21 cellular contexts compared by ENCODE assay signal in genomic region chr19:42297034-42297433, GRCh38. TPM values are rescaled to one million over a fixed set of nuclear protein-coding genes. Genes with fewer than 3 reads are reported as not detected.
A peak's percentile ranks its signal among the peaks of the same experiment; 100 is the strongest.
DNase-seq lines count a peak whose midpoint lies in the region; ATAC-seq, FAIRE-seq and TF ChIP-seq lines count a peak whose summit lies in the region.
"Had no signal": no experiment of that assay in that cellular context is flagged by ENCODE, and none has a peak within 500 bp of the region (broad histone marks: within the 10 kb centered on the region; RNA-seq: fewer than 3 reads in every experiment).

No MANE protein-coding gene starts in this region.

- H2AK5ac ChIP-seq in H1 (ENCODE audit: low read depth, low read length) = no peak overlapping the region

- TF ChIP-seq CTCF in H1 (IDR thresholded peaks at IDR 0.05; ENCODE audit: control extremely low read depth in 1 of 3, insufficient read depth in 1 of 3, low read depth in 1 of 3, low read length in 3 of 3) = no peak

- H3K79me1 ChIP-seq in H1 (ENCODE audit: low read depth, low read length) = no peaks in the 10 kb centered on the region

- no peaks in the 10 kb centered on the region for H3K9me3 ChIP-seq in H1 (ENCODE audit: insufficient read depth in 2 of 2, low read depth in 1 of 2, low read length in 1 of 2)
- H3K9me3 ChIP-seq: A549, Peyer's patch had no signal

- H3K36me3 ChIP-seq in H1 (ENCODE audit: control insufficient read depth in 2 of 4, insufficient read depth in 4 of 4, low read length in 3 of 4) = peaks cover 0 to 35% (median 20%) of the 10 kb centered on the region in 4 experiments; a peak in 6 of 8 replicates

- H3K9me3 Mint-ChIP-seq in activated T-cell treated with anti-CD3 and anti-CD28 coated beads, Interleukin-2, amount 50 U/mL, for 24 hours = no peaks in the 10 kb centered on the region
- no peaks in the 10 kb centered on the region for H3K9me3 Mint-ChIP-seq in activated T-cell treated with anti-CD3 and anti-CD28 coated beads, Interleukin-2, amount 50 U/mL, for 4 hours
- H3K9me3 Mint-ChIP-seq in stimulated activated effector memory CD8-positive, alpha-beta T cell treated with anti-CD3 and anti-CD28 coated beads, Interleukin-12 subunit alpha, Interleukin-12 subunit beta, amount 100 ng/mL, for 72 hours = no peaks in the 10 kb centered on the region
- H3K9me3 Mint-ChIP-seq in immature natural killer cell = no peaks in the 10 kb centered on the region
- H3K9me3 Mint-ChIP-seq: GM23338, HFFc6 had no signal

- POLR2A ChIA-PET in H1 (lab: Charles Lee; ENCODE audit: partially characterized antibody) = interaction anchor here (1.2 to 4.1 kb wide), 9 partner anchors 8 to 182 kb away, joined by 3 to 20 read pairs (median 8); no protein-coding TSS in a partner anchor

- H2AFZ ChIP-seq in H1 (ENCODE audit: low read length) = no peak overlapping the region
- H2AFZ ChIP-seq: GM23338 had no signal

- TF ChIP-seq RAD21 in H1 (IDR thresholded peaks at IDR 0.05 in 1 of 2, conservative IDR thresholded peaks at IDR 0.05 in 1 of 2; ENCODE audit: low read depth in 2 of 2, low read length in 2 of 2) = no peak

- 0 out of 2 replicates have a peak overlapping the region, but pooled peaks have one; percentile 35 for H4K8ac ChIP-seq in H1 (ENCODE audit: extremely low read depth, insufficient read depth, low read length)

- no peak overlapping the region for H3K4me3 Mint-ChIP-seq in activated T-cell treated with anti-CD3 and anti-CD28 coated beads, Interleukin-2, amount 50 U/mL, for 24 hours
- H3K4me3 Mint-ChIP-seq in activated T-cell treated with anti-CD3 and anti-CD28 coated beads, Interleukin-2, amount 50 U/mL, for 4 hours = no peak overlapping the region
- no peak overlapping the region for H3K4me3 Mint-ChIP-seq in stimulated activated effector memory CD8-positive, alpha-beta T cell treated with anti-CD3 and anti-CD28 coated beads, Interleukin-12 subunit alpha, Interleukin-12 subunit beta, amount 100 ng/mL, for 72 hours
- H3K4me3 Mint-ChIP-seq in immature natural killer cell = no peak overlapping the region
- H3K4me3 Mint-ChIP-seq: GM23338, HFFc6 had no signal

- peaks cover 52% of the 10 kb centered on the region for H3K36me3 Mint-ChIP-seq in activated T-cell treated with anti-CD3 and anti-CD28 coated beads, Interleukin-2, amount 50 U/mL, for 24 hours (ENCODE audit: low read depth)
- peaks cover 1% of the 10 kb centered on the region for H3K36me3 Mint-ChIP-seq in activated T-cell treated with anti-CD3 and anti-CD28 coated beads, Interleukin-2, amount 50 U/mL, for 4 hours (ENCODE audit: insufficient read depth)
- peaks cover 55% of the 10 kb centered on the region for H3K36me3 Mint-ChIP-seq in stimulated activated effector memory CD8-positive, alpha-beta T cell treated with anti-CD3 and anti-CD28 coated beads, Interleukin-12 subunit alpha, Interleukin-12 subunit beta, amount 100 ng/mL, for 72 hours
- H3K36me3 Mint-ChIP-seq in immature natural killer cell = peaks cover 0 to 4% (median 0%) of the 10 kb centered on the region in 3 donors

- no peak for ATAC-seq in activated T-cell treated with anti-CD3 and anti-CD28 coated beads, Interleukin-2, amount 50 U/mL, for 4 hours
- ATAC-seq in stimulated activated effector memory CD8-positive, alpha-beta T cell treated with anti-CD3 and anti-CD28 coated beads, Interleukin-12 subunit alpha, Interleukin-12 subunit beta, amount 100 ng/mL, for 72 hours = no peak
- ATAC-seq in GM21619 (IDR thresholded peaks at IDR 0.05; ENCODE audit: unreplicated experiment) = no peak
- no peak for ATAC-seq in HG03432 (IDR thresholded peaks at IDR 0.05; ENCODE audit: unreplicated experiment)

- H2BK12ac ChIP-seq in H1 (ENCODE audit: low read depth, low read length) = no peak overlapping the region

- H2BK20ac ChIP-seq in H1 (ENCODE audit: low read length) = no peak overlapping the region

- no peaks in the 10 kb centered on the region for H3K27me3 ChIP-seq in H1 (replicated peaks in 1 of 4; ENCODE audit: control insufficient read depth in 3 of 4, extremely low read depth in 1 of 4, insufficient read depth in 3 of 4, low read length in 3 of 4)
- H3K27me3 ChIP-seq: Peyer's patch had no signal

- no peak overlapping the region for H3K14ac ChIP-seq in H1 (ENCODE audit: insufficient read length)

- H3K23me2 ChIP-seq in H1 (ENCODE audit: low read depth, low read length) = peaks cover 1% of the 10 kb centered on the region; the same call in 1 of the 2 replicates

- no peak overlapping the region for H3K4me3 ChIP-seq in H1 (ENCODE audit: extremely low read depth in 1 of 4, insufficient read depth in 2 of 4, low read depth in 3 of 4, low read length in 4 of 4)
- H3K4me3 ChIP-seq: A549, GM23338, Peyer's patch had no signal

- H2BK5ac ChIP-seq in H1 (ENCODE audit: low read depth, low read length) = no peak overlapping the region

- no peak overlapping the region for H3K27ac ChIP-seq in H1 (ENCODE audit: low read depth, low read length)
- H3K27ac ChIP-seq: A549, C4-2B, Peyer's patch had no signal

- H2BK15ac ChIP-seq in H1 (ENCODE audit: low read length) = no peak overlapping the region

- H3K9ac ChIP-seq in H1 (replicated peaks in 1 of 4; ENCODE audit: extremely low read depth in 1 of 4, low read depth in 3 of 4, low read length in 3 of 4) = no peak overlapping the region

- no peak overlapping the region for H3K18ac ChIP-seq in H1 (ENCODE audit: extremely low read depth, low read length)

- peaks cover 0 to 10% of the 10 kb centered on the region in 2 experiments; a peak in 2 of 4 replicates for H3K79me2 ChIP-seq in H1 (ENCODE audit: control insufficient read depth in 1 of 2, insufficient read depth in 2 of 2, low read length in 2 of 2)

- peaks cover 0 to 8% (median 3%) of the 10 kb centered on the region in 4 experiments; a peak in 4 of 7 replicates for H3K4me1 ChIP-seq in H1 (replicated peaks in 1 of 4; ENCODE audit: control insufficient read depth in 3 of 4, insufficient read depth in 4 of 4, low read length in 3 of 4)

- no peaks in the 10 kb centered on the region for H3K27me3 Mint-ChIP-seq in activated T-cell treated with anti-CD3 and anti-CD28 coated beads, Interleukin-2, amount 50 U/mL, for 24 hours
- H3K27me3 Mint-ChIP-seq in activated T-cell treated with anti-CD3 and anti-CD28 coated beads, Interleukin-2, amount 50 U/mL, for 4 hours (ENCODE audit: low read depth) = no peaks in the 10 kb centered on the region
- peaks cover 0 to 2% (median 0%) of the 10 kb centered on the region in 3 donors for H3K27me3 Mint-ChIP-seq in immature natural killer cell (ENCODE audit: low read depth in 3 of 3)

- H4K91ac ChIP-seq in H1 (replicated peaks; ENCODE audit: insufficient read length, low read length) = no peak overlapping the region

- H3K27ac Mint-ChIP-seq in activated T-cell treated with anti-CD3 and anti-CD28 coated beads, Interleukin-2, amount 50 U/mL, for 24 hours = peak overlapping the region; percentile 38
- peak overlapping the region; percentile 11 for H3K27ac Mint-ChIP-seq in stimulated activated effector memory CD8-positive, alpha-beta T cell treated with anti-CD3 and anti-CD28 coated beads, Interleukin-12 subunit alpha, Interleukin-12 subunit beta, amount 100 ng/mL, for 72 hours
- H3K27ac Mint-ChIP-seq in immature natural killer cell = peak overlapping the region in 1 of 6 donors; percentile 35
- H3K27ac Mint-ChIP-seq: GM23338, HFFc6 had no signal

- H3K56ac ChIP-seq in H1 (replicated peaks; ENCODE audit: insufficient read length, low read depth, low read length) = no peak overlapping the region

- CTCF ChIA-PET in H1 (lab: Charles Lee; ENCODE audit: partially characterized antibody) = interaction anchor here (0.7 to 10.6 kb wide), 21 partner anchors 9 to 183 kb away, joined by 3 to 155 read pairs (median 6); partner anchors contain the start of gene GSK3A

- no peak overlapping the region for H3K4ac ChIP-seq in H1 (replicated peaks; ENCODE audit: insufficient read length, low read depth, low read length)

- no peak for FAIRE-seq in H1 (lab: Jason Lieb, UNC)
- FAIRE-seq: A549, GM19239 had no signal

- 97% methylated on average over 15 of the region's 15 CpGs; no CpG with 5 or more reads in 1 of the 2 experiments for WGBS in H1 (ENCODE audit: extremely low coverage in 1 of 2, insufficient coverage in 1 of 2, insufficient read length in 1 of 2, insufficient replicate concordance in 2 of 2, low coverage in 1 of 2, low lambda C conversion rate in 2 of 2, missing lambda C conversion rate in 1 of 2), 2 experiments

- peaks cover 20% of the 10 kb centered on the region for H3K4me1 Mint-ChIP-seq in activated T-cell treated with anti-CD3 and anti-CD28 coated beads, Interleukin-2, amount 50 U/mL, for 24 hours (ENCODE audit: low read depth)
- H3K4me1 Mint-ChIP-seq in activated T-cell treated with anti-CD3 and anti-CD28 coated beads, Interleukin-2, amount 50 U/mL, for 4 hours (ENCODE audit: low read depth) = peaks cover 12% of the 10 kb centered on the region
- H3K4me1 Mint-ChIP-seq in stimulated activated effector memory CD8-positive, alpha-beta T cell treated with anti-CD3 and anti-CD28 coated beads, Interleukin-12 subunit alpha, Interleukin-12 subunit beta, amount 100 ng/mL, for 72 hours = peaks cover 16% of the 10 kb centered on the region
- H3K4me1 Mint-ChIP-seq in immature natural killer cell = peaks cover 1 to 9% of the 10 kb centered on the region in 2 donors

- H2BK120ac ChIP-seq in H1 (replicated peaks; ENCODE audit: low read depth, low read length) = no peak overlapping the region

- no peak overlapping the region for H4K5ac ChIP-seq in H1 (ENCODE audit: insufficient read length, low read depth, low read length)

- H4K20me1 ChIP-seq in H1 (replicated peaks in 1 of 2; ENCODE audit: control insufficient read depth in 1 of 2, insufficient read depth in 2 of 2, low read length in 2 of 2) = peaks cover 0 to 6% of the 10 kb centered on the region in 2 experiments

- TF ChIP-seq POLR2A in H1 (IDR thresholded peaks at IDR 0.05; ENCODE audit: control extremely low read depth in 1 of 2, low read depth in 2 of 2, low read length in 2 of 2) = no peak

- H3K4me2 ChIP-seq in H1 (ENCODE audit: insufficient read depth in 1 of 2, low read depth in 2 of 2, low read length in 2 of 2) = no peak overlapping the region
- H3K4me2 ChIP-seq: A549, GM23338 had no signal

- no peak for DNase-seq in activated T-cell treated with anti-CD3 and anti-CD28 coated beads, Interleukin-2, amount 50 U/mL, for 24 hours
- no peak for DNase-seq in activated T-cell treated with anti-CD3 and anti-CD28 coated beads, Interleukin-2, amount 50 U/mL, for 4 hours
- DNase-seq in H1 (ENCODE audit: low read depth in 1 of 2, low spot score in 2 of 2) (no peak), immature natural killer cell (no peak)
- DNase-seq in stimulated activated effector memory CD8-positive, alpha-beta T cell treated with anti-CD3 and anti-CD28 coated beads, Interleukin-12 subunit alpha, Interleukin-12 subunit beta, amount 100 ng/mL, for 72 hours (ENCODE audit: low spot score in 2 of 2) = no peak
- DNase-seq: DMS53, HFFc6, Karpas-422, MM.1S, NCI-H1930, NCI-H2171, NCI-H774, SHP77 treated with DMSO at 0.1 percent for 48 hours had no signal

- TF ChIP-seq EP300 in H1 (IDR thresholded peaks at IDR 0.05; ENCODE audit: borderline replicate concordance in 1 of 2, low read depth in 2 of 2, low read length in 2 of 2) = no peak

- no peak overlapping the region for H3K23ac ChIP-seq in H1 (ENCODE audit: insufficient read length)

RNA-seq across cellular contexts. Expression of gene PRR19, which starts 4.9 kb away (rescaled TPM):
- total RNA-seq in activated T-cell treated with anti-CD3 and anti-CD28 coated beads, Interleukin-2, amount 50 U/mL, for 4 hours = 1 to 10 TPM in 2 of 3 donors, under 1 TPM in 1; 0.58 to 1.5 (median 1.3) TPM
- polyA plus RNA-seq in PFSK-1 (2012; ENCODE audit: insufficient read length, low read depth) = 5.3 TPM
- total RNA-seq in H1 (2021; fragmentation: NEBNext Ultra II Directional; extraction: Animal tissue kit (Norgen Biotek cat#: 25700)) = 6.7 and 7.2 TPM in 2 replicates
- polyA plus RNA-seq in H1 (2011; rRNA removed) (7.5 and 8.9 TPM in 2 replicates), immature natural killer cell (under 1 TPM in 1 of 3 donors, not detected in 2; 0.16 TPM)
- polyA plus RNA-seq in H1 (2011; cell fraction: cytosol; rRNA removed) = 5.1 TPM
- 5.0 TPM for polyA plus RNA-seq in H1 (2011; cell fraction: nucleus; rRNA removed)
- 4.3 to 7.1 TPM (median 6.5 TPM) in 4 replicates for polyA plus RNA-seq in H1 (2012, experiment 1 of 2)
- 8.1 TPM for polyA plus RNA-seq in H1 (2012, experiment 2 of 2)
- 4.9 TPM for polyA plus RNA-seq in H1 (2013, experiment 1 of 2)
- polyA plus RNA-seq in H1 (2013, experiment 2 of 2) = 4.5 TPM
- 1.9 and 2.0 TPM in 2 replicates for polyA minus RNA-seq in H1 (2011; rRNA and poly(A)+ RNA removed)
- polyA minus RNA-seq in H1 (2011; cell fraction: cytosol; rRNA and poly(A)+ RNA removed) = 4.7 TPM
- 2.0 TPM for polyA minus RNA-seq in H1 (2011; cell fraction: nucleus; rRNA and poly(A)+ RNA removed)

RNA-seq across cellular contexts. Expression of gene PAFAH1B3, which starts 5.4 kb away (rescaled TPM):
- 10 to 100 TPM; 55.2 to 67.8 (median 60.0) TPM for total RNA-seq in activated T-cell treated with anti-CD3 and anti-CD28 coated beads, Interleukin-2, amount 50 U/mL, for 4 hours
- 409 TPM for polyA plus RNA-seq in PFSK-1 (2012; ENCODE audit: insufficient read length, low read depth)
- 124 and 132 TPM in 2 replicates for total RNA-seq in H1 (2021; fragmentation: NEBNext Ultra II Directional; extraction: Animal tissue kit (Norgen Biotek cat#: 25700))
- 248 and 294 TPM in 2 replicates for polyA plus RNA-seq in H1 (2011; rRNA removed)
- polyA plus RNA-seq in H1 (2011; cell fraction: cytosol; rRNA removed) = 171 TPM
- 201 TPM for polyA plus RNA-seq in H1 (2011; cell fraction: nucleus; rRNA removed)
- polyA plus RNA-seq in H1 (2012, experiment 1 of 2) = 95.5 to 156 TPM (median 148 TPM) in 4 replicates
- polyA plus RNA-seq in H1 (2012, experiment 2 of 2) = 202 TPM
- 109 TPM for polyA plus RNA-seq in H1 (2013, experiment 1 of 2)
- 108 TPM for polyA plus RNA-seq in H1 (2013, experiment 2 of 2)
- polyA minus RNA-seq in H1 (2011; rRNA and poly(A)+ RNA removed) = 61.2 and 78.8 TPM in 2 replicates
- 60.3 TPM for polyA minus RNA-seq in H1 (2011; cell fraction: cytosol; rRNA and poly(A)+ RNA removed)
- polyA minus RNA-seq in H1 (2011; cell fraction: nucleus; rRNA and poly(A)+ RNA removed) = 52.6 TPM
- 10 to 100 TPM; 17.4 to 27.3 (median 26.0) TPM for polyA plus RNA-seq in immature natural killer cell

RNA-seq across cellular contexts. Expression of gene TMEM145, which starts 16.1 kb away (rescaled TPM):
- not detected for total RNA-seq in activated T-cell treated with anti-CD3 and anti-CD28 coated beads, Interleukin-2, amount 50 U/mL, for 4 hours
- polyA plus RNA-seq in PFSK-1 (2012; ENCODE audit: insufficient read length, low read depth) = 22.1 TPM
- total RNA-seq in H1 (2021; fragmentation: NEBNext Ultra II Directional; extraction: Animal tissue kit (Norgen Biotek cat#: 25700)) = 4.7 and 5.0 TPM in 2 replicates
- polyA plus RNA-seq in H1 (2011; rRNA removed) (2.3 and 4.5 TPM in 2 replicates), immature natural killer cell (not detected)
- 2.1 TPM for polyA plus RNA-seq in H1 (2011; cell fraction: cytosol; rRNA removed)
- polyA plus RNA-seq in H1 (2011; cell fraction: nucleus; rRNA removed) = 19.4 TPM
- 7.2 to 10.4 TPM (median 8.4 TPM) in 4 replicates for polyA plus RNA-seq in H1 (2012, experiment 1 of 2)
- polyA plus RNA-seq in H1 (2012, experiment 2 of 2) = 6.6 TPM
- polyA plus RNA-seq in H1 (2013, experiment 1 of 2) = 6.3 TPM
- polyA plus RNA-seq in H1 (2013, experiment 2 of 2) = 5.4 TPM
- polyA minus RNA-seq in H1 (2011; rRNA and poly(A)+ RNA removed) = 7.5 and 11.1 TPM in 2 replicates
- 3.3 TPM for polyA minus RNA-seq in H1 (2011; cell fraction: cytosol; rRNA and poly(A)+ RNA removed)
- 8.0 TPM for polyA minus RNA-seq in H1 (2011; cell fraction: nucleus; rRNA and poly(A)+ RNA removed)
- total RNA-seq: Peyer's patch had no signal

RNA-seq across cellular contexts. Expression of gene CIC, which starts 28.0 kb away (rescaled TPM):
- 10 to 100 TPM; 54.9 to 67.3 (median 64.1) TPM for total RNA-seq in activated T-cell treated with anti-CD3 and anti-CD28 coated beads, Interleukin-2, amount 50 U/mL, for 4 hours
- 81.2 TPM for polyA plus RNA-seq in PFSK-1 (2012; ENCODE audit: insufficient read length, low read depth)
- total RNA-seq in H1 (2021; fragmentation: NEBNext Ultra II Directional; extraction: Animal tissue kit (Norgen Biotek cat#: 25700)) = 43.6 and 48.4 TPM in 2 replicates
- 13.2 and 23.1 TPM in 2 replicates for polyA plus RNA-seq in H1 (2011; rRNA removed)
- polyA plus RNA-seq in H1 (2011; cell fraction: cytosol; rRNA removed) = 12.9 TPM
- polyA plus RNA-seq in H1 (2011; cell fraction: nucleus; rRNA removed) = 85.4 TPM
- polyA plus RNA-seq in H1 (2012, experiment 1 of 2) = 26.5 to 45.2 TPM (median 39.7 TPM) in 4 replicates
- polyA plus RNA-seq in H1 (2012, experiment 2 of 2) = 24.2 TPM
- polyA plus RNA-seq in H1 (2013, experiment 1 of 2) = 28.3 TPM
- 27.0 TPM for polyA plus RNA-seq in H1 (2013, experiment 2 of 2)
- polyA minus RNA-seq in H1 (2011; rRNA and poly(A)+ RNA removed) = 3.7 and 5.1 TPM in 2 replicates
- polyA minus RNA-seq in H1 (2011; cell fraction: cytosol; rRNA and poly(A)+ RNA removed) = 18.2 TPM
- polyA minus RNA-seq in H1 (2011; cell fraction: nucleus; rRNA and poly(A)+ RNA removed) = 17.1 TPM
- polyA plus RNA-seq in immature natural killer cell = 1 to 10 TPM in 1 of 3 donors, under 1 TPM in 1, not detected in 1; 0.52 to 2.9 TPM

RNA-seq across cellular contexts. Expression of gene MEGF8, which starts 28.4 kb away (rescaled TPM):
- total RNA-seq in activated T-cell treated with anti-CD3 and anti-CD28 coated beads, Interleukin-2, amount 50 U/mL, for 4 hours = 1 to 10 TPM; 6.9 to 7.6 (median 6.9) TPM
- 36.5 TPM for polyA plus RNA-seq in PFSK-1 (2012; ENCODE audit: insufficient read length, low read depth)
- total RNA-seq in H1 (2021; fragmentation: NEBNext Ultra II Directional; extraction: Animal tissue kit (Norgen Biotek cat#: 25700)) = 22.3 and 23.7 TPM in 2 replicates
- polyA plus RNA-seq in H1 (2011; rRNA removed) (13.0 and 22.9 TPM in 2 replicates), immature natural killer cell (under 1 TPM in 2 of 3 donors, not detected in 1; 0.12 to 0.56 TPM)
- polyA plus RNA-seq in H1 (2011; cell fraction: cytosol; rRNA removed) = 14.4 TPM
- 36.3 TPM for polyA plus RNA-seq in H1 (2011; cell fraction: nucleus; rRNA removed)
- polyA plus RNA-seq in H1 (2012, experiment 1 of 2) = 19.5 to 28.0 TPM (median 24.5 TPM) in 4 replicates
- 17.4 TPM for polyA plus RNA-seq in H1 (2012, experiment 2 of 2)
- polyA plus RNA-seq in H1 (2013, experiment 1 of 2) = 25.0 TPM
- 20.5 TPM for polyA plus RNA-seq in H1 (2013, experiment 2 of 2)
- 12.0 and 12.8 TPM in 2 replicates for polyA minus RNA-seq in H1 (2011; rRNA and poly(A)+ RNA removed)
- 27.8 TPM for polyA minus RNA-seq in H1 (2011; cell fraction: cytosol; rRNA and poly(A)+ RNA removed)
- 24.9 TPM for polyA minus RNA-seq in H1 (2011; cell fraction: nucleus; rRNA and poly(A)+ RNA removed)
